ENCODE assay signal across 8 cellular contexts in genomic region chr7:17940302-17941170, GRCh38. TPM values are rescaled to one million over a fixed set of nuclear protein-coding genes. Genes with fewer than 3 reads are reported as not detected.
DNase-seq lines count a peak whose midpoint lies in the region; ATAC-seq lines count a peak whose summit lies in the region.

Gene SNX13 (minus strand): TSS chr7:17940494. CDS start chr7:17940295, 199 bp downstream.

- peak; percentile 90 for ATAC-seq in GM21390 (IDR thresholded peaks at IDR 0.05; ENCODE audit: unreplicated experiment)

- in situ Hi-C loops in endometrial microvascular endothelial cells (cut with HindIII; ENCODE audit: inconsistent ontology term, low pct_unique_long_range_greater_than_20kb, low sequenced_read_pairs): no loop called here

- H3K27ac ChIP-seq in HUES48 (ENCODE audit: low read depth, low read length): peak within 1 kb of the TSS; percentile 93
- peak within 1 kb of the TSS; percentile 90 for H3K27ac ChIP-seq in mesodermal cell (ENCODE audit: low read depth, low read length, severe bottlenecking)

- H3K4me3 ChIP-seq in HUES48 (ENCODE audit: low read depth, low read length) (peak within 1 kb of the TSS; percentile 96), NT2/D1 (ENCODE audit: insufficient read length, low read depth) (peak within 1 kb of the TSS; percentile 98), mesodermal cell (ENCODE audit: extremely low read depth, insufficient read depth, low read length, poor library complexity, severe bottlenecking) (peak within 1 kb of the TSS; percentile 87)

- H3K4me1 ChIP-seq in HUES48 (ENCODE audit: control insufficient read depth, insufficient read depth, low read length) (peaks cover 16% of the 10 kb centered on the region), NT2/D1 (ENCODE audit: insufficient read depth, insufficient read length) (no peaks in the 10 kb centered on the region), mesodermal cell (ENCODE audit: control insufficient read depth, insufficient read depth, low read length, poor library complexity, severe bottlenecking) (peaks cover 5% of the 10 kb centered on the region)

- H3K36me3 ChIP-seq in HUES48 (ENCODE audit: control insufficient read depth, insufficient read depth, low read length) (no peaks in the 10 kb centered on the region), NT2/D1 (ENCODE audit: insufficient read depth, insufficient read length, low read length) (no peaks in the 10 kb centered on the region), mesodermal cell (ENCODE audit: control insufficient read depth, insufficient read depth, low read length) (no peaks in the 10 kb centered on the region)

- no peaks in the 10 kb centered on the region for H3K9me3 ChIP-seq in HUES48 (ENCODE audit: control insufficient read depth, insufficient read depth, low read length)
- H3K9me3 ChIP-seq in NT2/D1 (ENCODE audit: insufficient read depth, low read length): no peaks in the 10 kb centered on the region
- no peaks in the 10 kb centered on the region for H3K9me3 ChIP-seq in mesodermal cell (ENCODE audit: control insufficient read depth, low read length)

- no peaks in the 10 kb centered on the region for H3K27me3 ChIP-seq in HUES48 (ENCODE audit: control insufficient read depth, insufficient read depth, low read length)
- no peaks in the 10 kb centered on the region for H3K27me3 ChIP-seq in NT2/D1 (ENCODE audit: insufficient read depth, insufficient read length)

- H3K9ac ChIP-seq in HUES48 (ENCODE audit: low read depth, low read length) (peak within 1 kb of the TSS; percentile 84), NT2/D1 (ENCODE audit: insufficient read length, low read depth) (peak within 1 kb of the TSS; percentile 93)

- DNase-seq in D341Med (ENCODE audit: low spot score) (peak; percentile 96), NT2/D1 (ENCODE audit: low read depth, low spot score) (peak; percentile 96)
- DNase-seq in activated CD8-positive, alpha-beta memory T cell treated with anti-CD3 and anti-CD28 coated beads, Interleukin-2, amount 50 U/mL, for 1 hour (ENCODE audit: extremely low read depth): peak; percentile 62
- peak; percentile 77 to 79 for DNase-seq in stimulated activated CD8-positive, alpha-beta memory T cell treated with anti-CD3 and anti-CD28 coated beads, Interleukin-15, amount 100 ng/mL, for 4 hours (ENCODE audit: low read depth in 2 of 2)

- 0 to 1% methylated on average over 61 to 71 of the region's 78 CpGs for WGBS in mesodermal cell (ENCODE audit: insufficient coverage in 2 of 2), 2 experiments

RNA-seq across cellular contexts. Expression of gene SNX13, which starts in this region (rescaled TPM):
- total RNA-seq in endometrial microvascular endothelial cells (ENCODE audit: inconsistent ontology term): 28.9 TPM
- 20.9 TPM for polyA plus RNA-seq in mesodermal cell (2013, experiment 1 of 2)
- 23.1 TPM for polyA plus RNA-seq in mesodermal cell (2013, experiment 2 of 2)

Comparison
In these comparisons a context has a peak if more than half of its experiments do, and no peak if none do; other contexts are left out.
1. Peak in every context shown above with its lines: DNase-seq, ATAC-seq, H3K4me3 ChIP-seq and H3K27ac ChIP-seq.